ENCODE assay signal across 28 cellular contexts in the genomic region with DNA sequence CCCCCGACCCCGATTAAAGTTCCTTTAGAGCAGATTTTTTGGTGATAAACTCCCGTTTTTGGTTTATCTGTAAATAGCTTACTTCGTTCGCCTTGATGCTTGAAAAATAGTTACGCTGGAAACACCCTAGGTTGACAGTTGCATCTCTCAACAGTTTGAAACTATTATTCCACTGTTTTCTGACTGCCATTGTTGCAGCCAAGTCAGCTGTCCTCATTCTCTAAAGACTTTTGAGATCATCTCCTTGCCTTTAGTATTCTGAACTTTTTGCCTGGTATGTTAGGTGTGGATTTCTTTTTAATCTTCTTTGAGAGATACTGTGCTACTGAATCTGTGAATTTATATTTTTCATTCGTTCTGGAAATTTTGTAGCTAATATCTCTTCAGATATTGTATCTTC.
"Had no signal": no experiment of that assay in that cellular context is flagged by ENCODE, and none has a peak within 500 bp of the region (broad histone marks: within the 10 kb centered on the region; RNA-seq: fewer than 3 reads in every experiment).

No MANE protein-coding gene starts in this region.

- H3K9me3 ChIP-seq: suprapubic skin, testis, thoracic aorta, thyroid gland, transverse colon, upper lobe of left lung, upper lobe of right lung, uterus, vagina had no signal

- ATAC-seq: stimulated activated effector memory CD8-positive, alpha-beta T cell treated with anti-CD3 and anti-CD28 coated beads, Interleukin-12 subunit alpha, Interleukin-12 subunit beta, amount 100 ng/mL, for 72 hours; stimulated activated memory B cell treated with anti-CD40 and anti-IgM and Interleukin-4, amounts not matched to agents 10 μg/mL and 1 μg/mL and 100 μg/mL, for 72 hours; stimulated activated naive B cell treated with anti-CD40 and anti-IgM and Interleukin-4, amounts not matched to agents 10 μg/mL and 1 μg/mL and 100 μg/mL, for 72 hours; stimulated activated naive CD8-positive, alpha-beta T cell treated with anti-CD3 and anti-CD28 coated beads, Interleukin-15, amount 100 ng/mL, for 72 hours; stimulated activated naive CD8-positive, alpha-beta T cell treated with anti-CD3 and anti-CD28 coated beads, Interleukin-15, Interleukin-2, amounts not matched to agents 100 U/mL and 50 U/mL, for 24 hours; upper lobe of right lung had no signal

- H3K27ac ChIP-seq: stomach, suprapubic skin, testis, thoracic aorta, thyroid gland, tibial artery, tibial nerve, transverse colon, upper lobe of left lung, upper lobe of right lung, uterus, vagina had no signal

- H3K4me3 ChIP-seq: stomach, suprapubic skin, testis, thoracic aorta, thyroid gland, tibial artery, tibial nerve, transverse colon, upper lobe of left lung, upper lobe of right lung, uterus, vagina had no signal

- FAIRE-seq: urothelium cell line had no signal

- H3K27me3 ChIP-seq: stomach, suprapubic skin, testis, thyroid gland, tibial artery, tibial nerve, transverse colon, upper lobe of left lung, upper lobe of right lung, uterus, vagina had no signal

- H3K36me3 ChIP-seq: stomach, suprapubic skin, thoracic aorta, thyroid gland, tibial artery, tibial nerve, transverse colon, upper lobe of left lung, upper lobe of right lung, uterus, vagina had no signal

- H3K9me3 Mint-ChIP-seq: stimulated activated effector memory CD8-positive, alpha-beta T cell treated with anti-CD3 and anti-CD28 coated beads, Interleukin-12 subunit alpha, Interleukin-12 subunit beta, amount 100 ng/mL, for 72 hours; stimulated activated naive CD8-positive, alpha-beta T cell treated with anti-CD3 and anti-CD28 coated beads, Interleukin-15, amount 100 ng/mL, for 72 hours had no signal

- DNase-seq: stimulated activated CD4-positive, alpha-beta T cell treated with anti-CD3 and anti-CD28 coated beads, Interleukin-2, amount 100 ng/mL, for 48 hours; stimulated activated CD4-positive, alpha-beta T cell treated with anti-CD3 and anti-CD28 coated beads, Interleukin-4, amount 100 ng/mL, for 1 hour; stimulated activated CD4-positive, alpha-beta T cell treated with anti-CD3 and anti-CD28 coated beads, Interleukin-4, amount 100 ng/mL, for 24 hours; stimulated activated CD4-positive, alpha-beta T cell treated with anti-CD3 and anti-CD28 coated beads, Interleukin-4, amount 100 ng/mL, for 4 hours; stimulated activated naive B cell treated with anti-CD40 and anti-IgM and Interleukin-4, amounts not matched to agents 10 μg/mL and 1 μg/mL and 100 μg/mL, for 72 hours; stimulated activated naive CD4-positive, alpha-beta T cell; stimulated activated naive CD4-positive, alpha-beta T cell treated with Interleukin-2 at 50 U/mL for 16 hours; stimulated activated naive CD8-positive, alpha-beta T cell treated with anti-CD3 and anti-CD28 coated beads, Interleukin-15, amount 100 ng/mL, for 72 hours; stimulated activated naive CD8-positive, alpha-beta T cell treated with anti-CD3 and anti-CD28 coated beads, Interleukin-15, Interleukin-2, amounts not matched to agents 100 U/mL and 50 U/mL, for 24 hours; stomach; substantia nigra; testis; thyroid gland; tibial artery; transverse colon; trophoblast cell; upper lobe of left lung; upper lobe of right lung; uterus had no signal

- H3K27me3 Mint-ChIP-seq: stimulated activated memory B cell treated with anti-CD40 and anti-IgM and Interleukin-4, amounts not matched to agents 10 μg/mL and 1 μg/mL and 100 μg/mL, for 72 hours; stimulated activated naive CD8-positive, alpha-beta T cell treated with anti-CD3 and anti-CD28 coated beads, Interleukin-15, amount 100 ng/mL, for 72 hours; type B pancreatic cell had no signal

- H3K36me3 Mint-ChIP-seq: stimulated activated effector memory CD8-positive, alpha-beta T cell treated with anti-CD3 and anti-CD28 coated beads, Interleukin-12 subunit alpha, Interleukin-12 subunit beta, amount 100 ng/mL, for 72 hours; stimulated activated memory B cell treated with anti-CD40 and anti-IgM and Interleukin-4, amounts not matched to agents 10 μg/mL and 1 μg/mL and 100 μg/mL, for 72 hours; stimulated activated naive B cell treated with anti-CD40 and anti-IgM and Interleukin-4, amounts not matched to agents 10 μg/mL and 1 μg/mL and 100 μg/mL, for 72 hours; type B pancreatic cell had no signal

- H3K27ac Mint-ChIP-seq: stimulated activated effector memory CD8-positive, alpha-beta T cell treated with anti-CD3 and anti-CD28 coated beads, Interleukin-12 subunit alpha, Interleukin-12 subunit beta, amount 100 ng/mL, for 72 hours; stimulated activated memory B cell treated with anti-CD40 and anti-IgM and Interleukin-4, amounts not matched to agents 10 μg/mL and 1 μg/mL and 100 μg/mL, for 72 hours; stimulated activated naive B cell treated with anti-CD40 and anti-IgM and Interleukin-4, amounts not matched to agents 10 μg/mL and 1 μg/mL and 100 μg/mL, for 72 hours; stimulated activated naive CD8-positive, alpha-beta T cell treated with anti-CD3 and anti-CD28 coated beads, Interleukin-15, amount 100 ng/mL, for 72 hours; stimulated activated naive CD8-positive, alpha-beta T cell treated with anti-CD3 and anti-CD28 coated beads, Interleukin-15, Interleukin-2, amounts not matched to agents 100 ng/mL and 50 ng/mL, for 24 hours; type B pancreatic cell had no signal

- H3K4me3 Mint-ChIP-seq: stimulated activated effector memory CD8-positive, alpha-beta T cell treated with anti-CD3 and anti-CD28 coated beads, Interleukin-12 subunit alpha, Interleukin-12 subunit beta, amount 100 ng/mL, for 72 hours; stimulated activated memory B cell treated with anti-CD40 and anti-IgM and Interleukin-4, amounts not matched to agents 10 μg/mL and 1 μg/mL and 100 μg/mL, for 72 hours; stimulated activated naive B cell treated with anti-CD40 and anti-IgM and Interleukin-4, amounts not matched to agents 10 μg/mL and 1 μg/mL and 100 μg/mL, for 72 hours; stimulated activated naive CD8-positive, alpha-beta T cell treated with anti-CD3 and anti-CD28 coated beads, Interleukin-15, amount 100 ng/mL, for 72 hours; stimulated activated naive CD8-positive, alpha-beta T cell treated with anti-CD3 and anti-CD28 coated beads, Interleukin-15, Interleukin-2, amounts not matched to agents 100 ng/mL and 50 ng/mL, for 24 hours; type B pancreatic cell had no signal

- H3K4me1 ChIP-seq: stomach, suprapubic skin, testis, tibial artery, tibial nerve, transverse colon, upper lobe of left lung, upper lobe of right lung, uterus, vagina had no signal

- H3K4me1 Mint-ChIP-seq: stimulated activated effector memory CD8-positive, alpha-beta T cell treated with anti-CD3 and anti-CD28 coated beads, Interleukin-12 subunit alpha, Interleukin-12 subunit beta, amount 100 ng/mL, for 72 hours; stimulated activated memory B cell treated with anti-CD40 and anti-IgM and Interleukin-4, amounts not matched to agents 10 μg/mL and 1 μg/mL and 100 μg/mL, for 72 hours; stimulated activated naive B cell treated with anti-CD40 and anti-IgM and Interleukin-4, amounts not matched to agents 10 μg/mL and 1 μg/mL and 100 μg/mL, for 72 hours; stimulated activated naive CD8-positive, alpha-beta T cell treated with anti-CD3 and anti-CD28 coated beads, Interleukin-15, amount 100 ng/mL, for 72 hours had no signal
